ENCODE assay signal across 8 cellular contexts in genomic region chr17:81034779-81035388, GRCh38.
DNase-seq lines count a peak whose midpoint lies in the region; ATAC-seq lines count a peak whose summit lies in the region.

A gene with protein sequence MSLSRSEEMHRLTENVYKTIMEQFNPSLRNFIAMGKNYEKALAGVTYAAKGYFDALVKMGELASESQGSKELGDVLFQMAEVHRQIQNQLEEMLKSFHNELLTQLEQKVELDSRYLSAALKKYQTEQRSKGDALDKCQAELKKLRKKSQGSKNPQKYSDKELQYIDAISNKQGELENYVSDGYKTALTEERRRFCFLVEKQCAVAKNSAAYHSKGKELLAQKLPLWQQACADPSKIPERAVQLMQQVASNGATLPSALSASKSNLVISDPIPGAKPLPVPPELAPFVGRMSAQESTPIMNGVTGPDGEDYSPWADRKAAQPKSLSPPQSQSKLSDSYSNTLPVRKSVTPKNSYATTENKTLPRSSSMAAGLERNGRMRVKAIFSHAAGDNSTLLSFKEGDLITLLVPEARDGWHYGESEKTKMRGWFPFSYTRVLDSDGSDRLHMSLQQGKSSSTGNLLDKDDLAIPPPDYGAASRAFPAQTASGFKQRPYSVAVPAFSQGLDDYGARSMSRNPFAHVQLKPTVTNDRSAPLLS (plus strand): TSS chr17:81035151. CDS start chr17:81035255, 104 bp downstream.

- peak; percentile 53 for ATAC-seq in HG03108 (IDR thresholded peaks at IDR 0.05; ENCODE audit: unreplicated experiment)

- DNase-seq in NK-92 (lab: John Stamatoyannopoulos, UW; ENCODE audit: unreplicated experiment) (peak; percentile 65), NCI-H2196 (lab: John Stamatoyannopoulos, UW; ENCODE audit: unreplicated experiment) (peak; percentile 97), iris pigment epithelial cell (ENCODE audit: low read depth) (peak; percentile 92), smooth muscle cell of the brain vasculature (ENCODE audit: low read depth, low spot score) (peak; percentile 82)
- DNase-seq in NK-92 treated with Interleukin-12 subunit alpha and Interleukin-12 subunit beta, amount 100 ng/mL, for 24 hours (lab: John Stamatoyannopoulos, UW) = no peak
- DNase-seq in activated CD4-positive, CD25-positive, alpha-beta regulatory T cell treated with anti-CD3 and anti-CD28 coated beads, Interleukin-2, amount 50 U/mL, for 16 hours (ENCODE audit: low read depth, low spot score) = peak; percentile 93
- DNase-seq in central memory CD4-positive, alpha-beta T cell = peak; percentile 91
